Comparison of ENCODE assay signal across 1 cellular context in the genomic region with DNA sequence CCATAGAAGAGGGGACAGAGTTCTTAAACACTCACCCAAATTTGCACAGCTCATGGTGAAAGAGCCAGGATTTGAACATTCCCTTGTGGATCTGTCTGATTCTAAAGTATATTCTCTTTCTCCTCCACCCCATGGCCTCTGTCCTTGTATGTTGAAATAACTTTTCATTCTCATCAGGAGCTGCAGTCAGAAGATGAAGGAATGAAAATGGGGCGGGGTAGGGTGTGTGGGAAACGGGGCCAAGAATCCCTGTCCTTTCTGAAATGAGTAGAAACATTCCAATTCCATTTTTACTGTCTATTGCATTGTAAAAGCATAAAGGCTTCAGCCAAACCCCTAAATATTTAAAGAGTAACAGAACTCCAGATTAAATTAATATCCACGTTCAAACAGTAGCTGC.
TF ChIP-seq lines count a peak whose summit lies in the region.

No MANE protein-coding gene starts in this region.

TF ChIP-seq in SK-N-SH, 30 proteins besides CTCF, POLR2A, EP300 and RAD21 (continued from another document):
- TF ChIP-seq, protein P1, sequence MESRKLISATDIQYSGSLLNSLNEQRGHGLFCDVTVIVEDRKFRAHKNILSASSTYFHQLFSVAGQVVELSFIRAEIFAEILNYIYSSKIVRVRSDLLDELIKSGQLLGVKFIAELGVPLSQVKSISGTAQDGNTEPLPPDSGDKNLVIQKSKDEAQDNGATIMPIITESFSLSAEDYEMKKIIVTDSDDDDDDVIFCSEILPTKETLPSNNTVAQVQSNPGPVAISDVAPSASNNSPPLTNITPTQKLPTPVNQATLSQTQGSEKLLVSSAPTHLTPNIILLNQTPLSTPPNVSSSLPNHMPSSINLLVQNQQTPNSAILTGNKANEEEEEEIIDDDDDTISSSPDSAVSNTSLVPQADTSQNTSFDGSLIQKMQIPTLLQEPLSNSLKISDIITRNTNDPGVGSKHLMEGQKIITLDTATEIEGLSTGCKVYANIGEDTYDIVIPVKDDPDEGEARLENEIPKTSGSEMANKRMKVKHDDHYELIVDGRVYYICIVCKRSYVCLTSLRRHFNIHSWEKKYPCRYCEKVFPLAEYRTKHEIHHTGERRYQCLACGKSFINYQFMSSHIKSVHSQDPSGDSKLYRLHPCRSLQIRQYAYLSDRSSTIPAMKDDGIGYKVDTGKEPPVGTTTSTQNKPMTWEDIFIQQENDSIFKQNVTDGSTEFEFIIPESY (IDR thresholded peaks at IDR 0.05; ENCODE audit: borderline replicate concordance, low read depth) = no peak
- TF ChIP-seq JUND (IDR thresholded peaks at IDR 0.05) = no peak
- TF ChIP-seq TAF1 (IDR thresholded peaks at IDR 0.05; ENCODE audit: borderline replicate concordance, low read depth, low read length) = no peak
- TF ChIP-seq RCOR1 (IDR thresholded peaks at IDR 0.05; ENCODE audit: low read length) = no peak
